8 cellular contexts compared by ENCODE assay signal in genomic region chr1:27668808-27669723, GRCh38. TPM values are rescaled to one million over a fixed set of nuclear protein-coding genes. Genes with fewer than 3 reads are reported as not detected.
A peak's percentile ranks its signal among the peaks of the same experiment; 100 is the strongest.
DNase-seq lines count a peak whose midpoint lies in the region; ATAC-seq and TF ChIP-seq lines count a peak whose summit lies in the region.

No MANE protein-coding gene starts in this region.

- no peak for TF ChIP-seq POLR2A in stomach (IDR thresholded peaks at IDR 0.05)

- no peak overlapping the region for H3K9ac ChIP-seq in neural progenitor cell

- no peak for TF ChIP-seq EP300 in stomach (IDR thresholded peaks at IDR 0.05)

- peak overlapping the region; percentile 71 for H3K27ac Mint-ChIP-seq in CD4-positive, alpha-beta T cell
- no peak overlapping the region for H3K27ac Mint-ChIP-seq in neural progenitor cell

- peaks cover 13% of the 10 kb centered on the region for H3F3A ChIP-seq in neural progenitor cell (ENCODE audit: low read depth)

- peak overlapping the region; percentile 78 for H3K4me3 Mint-ChIP-seq in CD4-positive, alpha-beta T cell
- peak overlapping the region; percentile 72 for H3K4me3 Mint-ChIP-seq in neural progenitor cell

- H3K79me2 ChIP-seq in neural progenitor cell (ENCODE audit: low read depth): no peaks in the 10 kb centered on the region

- no peaks in the 10 kb centered on the region for H4K20me1 ChIP-seq in neural progenitor cell (ENCODE audit: low read depth)

- H3K9me3 Mint-ChIP-seq in CD4-positive, alpha-beta T cell: no peaks in the 10 kb centered on the region
- H3K9me3 Mint-ChIP-seq in neural progenitor cell: no peaks in the 10 kb centered on the region

- no peaks in the 10 kb centered on the region for H3K27me3 Mint-ChIP-seq in CD4-positive, alpha-beta T cell
- peaks cover 10% of the 10 kb centered on the region for H3K27me3 Mint-ChIP-seq in neural progenitor cell (ENCODE audit: insufficient read depth, low read depth)

- CTCF ChIA-PET in CD4-positive, alpha-beta T cell (lab: Charles Lee): interaction anchor here (0.6 to 4.0 kb wide), 42 partner anchors 8 to 369 kb away, joined by 3 to 44 read pairs (median 4); partner anchors contain the start of genes FAM76A, MAP3K6, PPP1R8 and STX12
- CTCF ChIA-PET in Panc1 (lab: Charles Lee): interaction anchor here (0.6 to 1.5 kb wide), 12 partner anchors 27 to 549 kb away, joined by 3 to 14 read pairs (median 4); partner anchors contain the start of genes FAM76A and STX12

- in situ Hi-C loops in Panc1 (cut with HindIII; ENCODE audit: low pct_unique_long_range_greater_than_20kb, low sequenced_read_pairs): no loop called here

- ATAC-seq in CD4-positive, alpha-beta T cell (ENCODE audit: poor library complexity): peak; percentile 55
- ATAC-seq in HG03175 (IDR thresholded peaks at IDR 0.05; ENCODE audit: unreplicated experiment) (peak; percentile 37), Panc1 (peak; percentile 54), HG03045 (IDR thresholded peaks at IDR 0.05; ENCODE audit: unreplicated experiment) (no peak)

- POLR2A ChIA-PET in CD4-positive, alpha-beta T cell (lab: Charles Lee): interaction anchor here (0.5 to 2.3 kb wide), 9 partner anchors 55 to 1106 kb away, joined by 3 to 22 read pairs (median 4); partner anchors contain the start of genes AHDC1, FAM76A, PPP1R8 and STX12
- POLR2A ChIA-PET in Panc1 (lab: Charles Lee): interaction anchor here (0.5 kb wide), 1 partner anchor 123 kb away, joined by 5 read pairs; no protein-coding TSS in a partner anchor

- 13 to 16% (median 14%) methylated on average over 36 of the region's 36 CpGs for WGBS in stomach, 5 donors

- H3K4me1 ChIP-seq in Panc1 (ENCODE audit: control insufficient read depth, insufficient read depth, low read length): peaks cover 7% of the 10 kb centered on the region; the same call in 1 of the 2 replicates
- peaks cover 6% of the 10 kb centered on the region for H3K4me1 ChIP-seq in neural progenitor cell
- H3K4me1 ChIP-seq in stomach: peaks cover 19 to 43% (median 34%) of the 10 kb centered on the region in 4 donors

- no peaks in the 10 kb centered on the region for H3K36me3 ChIP-seq in Panc1 (ENCODE audit: control insufficient read depth, insufficient read depth, low read length)
- no peaks in the 10 kb centered on the region for H3K36me3 ChIP-seq in neural progenitor cell
- peaks cover 0 to 22% (median 7%) of the 10 kb centered on the region in 4 donors for H3K36me3 ChIP-seq in stomach

- no TSS peak for BruUV-seq in Panc1 (replicated peaks; lab: Mats Ljungman, UMichigan)

- H3K9me3 ChIP-seq in CD4-positive, alpha-beta T cell (ENCODE audit: control insufficient read depth, low read length): no peaks in the 10 kb centered on the region
- H3K9me3 ChIP-seq in Panc1 (ENCODE audit: control insufficient read depth, insufficient read depth, low read depth, low read length) (no peaks in the 10 kb centered on the region), neural progenitor cell (ENCODE audit: low read depth) (no peaks in the 10 kb centered on the region), stomach (no peaks in the 10 kb centered on the region)

- no peaks in the 10 kb centered on the region for H3K27me3 ChIP-seq in CD4-positive, alpha-beta T cell (ENCODE audit: control insufficient read depth, insufficient read depth, low read length)
- H3K27me3 ChIP-seq in Panc1 (ENCODE audit: control insufficient read depth, insufficient read depth, low read length): no peaks in the 10 kb centered on the region
- peaks cover 14% of the 10 kb centered on the region for H3K27me3 ChIP-seq in neural progenitor cell
- H3K27me3 ChIP-seq in stomach: no peaks in the 10 kb centered on the region

- peak; percentile 77 to 90 (median 86) for DNase-seq in CD4-positive, alpha-beta T cell
- DNase-seq in Panc1 (ENCODE audit: low read depth, low spot score) (no peak), activated T-helper 1 cell treated with Interleukin-2 at 50 U/mL for 16 hours (ENCODE audit: low read depth) (peak; percentile 79), fibroblast of the aortic adventitia (ENCODE audit: low read depth) (peak; percentile 66), neural progenitor cell (ENCODE audit: low spot score) (peak; percentile 78), stomach (peak; percentile 86)

- peaks cover 27% of the 10 kb centered on the region for H3K36me3 Mint-ChIP-seq in CD4-positive, alpha-beta T cell (ENCODE audit: low read depth)
- no peaks in the 10 kb centered on the region for H3K36me3 Mint-ChIP-seq in neural progenitor cell

- TF ChIP-seq CTCF in CD4-positive, alpha-beta T cell (IDR thresholded peaks at IDR 0.05): peak; percentile 91
- TF ChIP-seq CTCF in Panc1 (IDR thresholded peaks at IDR 0.05) (peak; percentile 93), fibroblast of the aortic adventitia (IDR thresholded peaks at IDR 0.05; ENCODE audit: insufficient read depth, low read length) (peak; percentile 98), neural progenitor cell (IDR thresholded peaks at IDR 0.05) (peak; percentile 87), stomach (IDR thresholded peaks at IDR 0.05) (peak in 5 of 7 experiments; percentile 75 to 92 (median 90))

- peak overlapping the region; percentile 99 for H2AFZ ChIP-seq in neural progenitor cell (replicated peaks)

- intact Hi-C loops in CD4-positive, alpha-beta T cell (cut with DNase I, micrococcal nuclease): loop anchor here (1.0 to 10.0 kb wide), 5 partner anchors 50 to 367 kb away; partner anchors contain the start of gene FAM76A (in 1 of the 2)
- intact Hi-C loops in Panc1 (cut with micrococcal nuclease; ENCODE audit: unreplicated experiment): loop anchor here (10.0 kb wide), 1 partner anchor 274 kb away; the partner anchor contains the start of gene GPR3
- intact Hi-C loops in stomach (cut with DNase I; ENCODE audit: low total_unique reads): loop anchor here (10.0 kb wide), 1 partner anchor 56 kb away; the partner anchor contains the start of gene FAM76A

- H3K4me1 Mint-ChIP-seq in CD4-positive, alpha-beta T cell (ENCODE audit: low read depth): peaks cover 39% of the 10 kb centered on the region
- H3K4me1 Mint-ChIP-seq in neural progenitor cell: peaks cover 45% of the 10 kb centered on the region

- H3K27ac ChIP-seq in CD4-positive, alpha-beta T cell (ENCODE audit: low read depth, low read length): no peak overlapping the region
- H3K27ac ChIP-seq in Panc1 (ENCODE audit: low read length) (no peak overlapping the region), neural progenitor cell (no peak overlapping the region), stomach (peak overlapping the region in 3 of 5 donors; percentile 16 to 57 (median 36))

- H3K4me3 ChIP-seq in Panc1 (ENCODE audit: low read depth in 2 of 2, low read length in 2 of 2) (peak overlapping the region; percentile 33 to 57), fibroblast of the aortic adventitia (ENCODE audit: low read depth, low read length) (peak overlapping the region; percentile 67), neural progenitor cell (peak overlapping the region; percentile 38), stomach (peak overlapping the region; percentile 40 to 51 (median 42))

- peak overlapping the region; percentile 82 for H3K4me2 ChIP-seq in neural progenitor cell

RNA-seq across cellular contexts. Expression of gene IFI6, which starts 2.9 kb away (rescaled TPM):
- 10 to 100 TPM; 33.6 to 36.2 TPM for total RNA-seq in CD4-positive, alpha-beta T cell
- total RNA-seq in Panc1 (2021; ENCODE audit: unreplicated experiment) (39.1 TPM), fibroblast of the aortic adventitia (ENCODE audit: low replicate concordance) (64.7 and 194 TPM in 2 replicates), neural progenitor cell (ENCODE audit: low replicate concordance) (2.4 and 7.2 TPM in 2 replicates), stomach (10 to 100 TPM in 3 of 5 donors, 1 to 10 TPM in 1, not detected in 1; 6.1 to 65.2 (median 34.3) TPM)
- polyA plus RNA-seq in Panc1 (2012; ENCODE audit: insufficient read length): 42.2 TPM
- polyA plus RNA-seq in stomach: 10 to 100 TPM; 13.4 to 95.2 (median 40.0) TPM

RNA-seq across cellular contexts. Expression of gene FGR, which starts 34.1 kb away (rescaled TPM):
- 1 to 10 TPM; 3.0 to 3.2 TPM for total RNA-seq in CD4-positive, alpha-beta T cell
- total RNA-seq in Panc1 (2021; ENCODE audit: unreplicated experiment) (0.18 TPM), fibroblast of the aortic adventitia (ENCODE audit: low replicate concordance) (0.18 TPM in 1 of 2 replicates, not detected in the other), neural progenitor cell (ENCODE audit: low replicate concordance) (not detected in 2 replicates), stomach (1 to 10 TPM in 3 of 5 donors, not detected in 2; 6.7 to 8.8 (median 7.0) TPM)
- not detected for polyA plus RNA-seq in Panc1 (2012; ENCODE audit: insufficient read length)
- 1 to 10 TPM; 3.1 to 9.9 (median 4.6) TPM for polyA plus RNA-seq in stomach

RNA-seq across cellular contexts. Expression of gene FAM76A, which starts 56.7 kb away (rescaled TPM):
- total RNA-seq in CD4-positive, alpha-beta T cell: 10 to 100 TPM; 26.0 to 28.7 TPM
- 15.4 TPM for total RNA-seq in Panc1 (2021; ENCODE audit: unreplicated experiment)
- polyA plus RNA-seq in Panc1 (2012; ENCODE audit: insufficient read length): 7.2 TPM
- total RNA-seq in fibroblast of the aortic adventitia (ENCODE audit: low replicate concordance): 15.6 and 21.1 TPM in 2 replicates
- total RNA-seq in neural progenitor cell (ENCODE audit: low replicate concordance): 13.6 and 28.2 TPM in 2 replicates
- total RNA-seq in stomach: 100 to 1,000 TPM in 1 of 5 donors, 10 to 100 TPM in 4; 11.2 to 125 (median 18.5) TPM
- 1 to 10 TPM; 3.7 to 7.8 (median 4.0) TPM for polyA plus RNA-seq in stomach

Comparison
In these comparisons a context has a peak if more than half of its experiments do, and no peak if none do; other contexts are left out.
1. H3K27ac ChIP-seq: peak in stomach (3 of 5); none in CD4-positive, alpha-beta T cell (single experiment), Panc1 (single experiment) and neural progenitor cell (single experiment).
2. Peak in every context shown above with its lines, with median percentiles within 50 percentile points of each other: CTCF ChIP-seq and H3K4me3 ChIP-seq.